In the genomic region with DNA sequence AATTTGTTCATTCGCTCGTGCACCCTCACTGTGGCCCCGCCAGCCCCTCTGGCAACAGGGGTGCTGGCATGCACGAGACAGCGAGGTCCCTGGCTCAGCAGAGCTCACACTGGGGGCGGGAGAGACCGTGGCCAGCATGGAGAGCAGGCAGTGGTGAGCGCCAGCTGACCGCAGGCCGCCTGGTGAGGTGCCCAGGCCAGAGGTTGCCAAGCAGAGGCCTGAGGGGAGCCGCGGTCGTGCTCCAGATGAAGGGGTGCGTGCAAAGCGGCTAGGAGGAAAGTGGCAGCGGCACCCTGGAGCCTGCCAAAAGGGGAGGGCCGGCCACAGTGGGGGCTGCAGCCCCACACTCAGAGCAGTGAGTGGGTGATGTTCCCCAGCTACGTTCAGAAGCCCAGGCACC, we compare ENCODE assay signal across 11 cellular contexts.
"Had no signal": no experiment of that assay in that cellular context is flagged by ENCODE, and none has a peak within 500 bp of the region (broad histone marks: within the 10 kb centered on the region; RNA-seq: fewer than 3 reads in every experiment).

No MANE protein-coding gene starts in this region.

- FAIRE-seq: pancreas had no signal

- H3K27me3 ChIP-seq: adrenal gland, pancreas, tibial nerve had no signal

- H3K4me2 ChIP-seq: smooth muscle cell had no signal

- H3K4me3 ChIP-seq: adrenal gland, pancreas, smooth muscle cell, tibial nerve had no signal

- ATAC-seq: left colon had no signal

- H3K4me1 ChIP-seq: adrenal gland, pancreas, tibial nerve had no signal

- H3K9me3 ChIP-seq: adrenal gland, pancreas, tibial nerve had no signal

- DNase-seq: activated CD4-positive, alpha-beta T cell treated with anti-CD3 and anti-CD28 coated beads, Interleukin-2, amount 10 ng/mL, durations not matched to agents 7 days and 5 days; activated CD4-positive, CD25-positive, alpha-beta regulatory T cell; activated naive CD4-positive, alpha-beta T cell treated with anti-CD3 and anti-CD28 coated beads, Interleukin-2, amount 50 U/mL, for 16 hours; adrenal gland; cerebellar nuclear complex; foreskin melanocyte; left colon; mesendoderm; pancreas had no signal

- H3K27ac ChIP-seq: adrenal gland, pancreas, tibial nerve had no signal
